ENCODE assay signal across 8 cellular contexts in the genomic region with DNA sequence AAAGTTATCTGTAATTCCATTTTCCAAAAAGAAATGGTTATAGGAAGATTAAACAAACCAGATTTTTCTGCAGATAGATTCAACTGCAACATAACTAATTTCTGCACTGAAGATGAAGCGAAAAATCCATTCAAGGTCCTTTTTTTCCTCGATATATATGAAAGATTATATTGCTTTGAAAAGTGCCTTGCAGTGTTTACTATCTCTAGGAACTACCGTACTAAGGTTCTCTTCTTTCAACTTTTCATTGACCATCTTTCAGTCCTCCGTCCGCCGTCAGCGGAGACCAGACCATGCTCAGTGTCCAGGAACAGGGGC. TPM values are rescaled to one million over a fixed set of nuclear protein-coding genes. Genes with fewer than 3 reads are reported as not detected.
DNase-seq lines count a peak whose midpoint lies in the region; ATAC-seq and TF ChIP-seq lines count a peak whose summit lies in the region.

No MANE protein-coding gene starts in this region.

- ATAC-seq in upper lobe of left lung (ENCODE audit: low FRiP score in 2 of 2) (no peak), HG03280 (IDR thresholded peaks at IDR 0.05; ENCODE audit: unreplicated experiment) (no peak)

- TF ChIP-seq POLR2A in upper lobe of left lung (IDR thresholded peaks at IDR 0.05), result no peak

- H3K36me3 Mint-ChIP-seq in activated naive CD4-positive, alpha-beta T cell treated with anti-CD3 and anti-CD28 coated beads, Interleukin-2, amount 50 U/mL, for 24 hours, result peaks cover 14% of the 10 kb centered on the region
- H3K36me3 Mint-ChIP-seq in brain, result peaks cover 48% of the 10 kb centered on the region

- H3K27me3 ChIP-seq in upper lobe of left lung, result no peaks in the 10 kb centered on the region

- no peaks in the 10 kb centered on the region for H3K9me3 ChIP-seq in upper lobe of left lung

- H3K27ac Mint-ChIP-seq in activated naive CD4-positive, alpha-beta T cell treated with anti-CD3 and anti-CD28 coated beads, Interleukin-2, amount 50 U/mL, for 24 hours, result peak overlapping the region; percentile 20
- peak overlapping the region; percentile 54 to 94 (median 79) for H3K27ac Mint-ChIP-seq in brain

- peaks cover 0 to 29% (median 6%) of the 10 kb centered on the region in 4 donors for H3K36me3 ChIP-seq in upper lobe of left lung

- DNase-seq in activated naive CD4-positive, alpha-beta T cell (lab: John Stamatoyannopoulos, UW), result no peak
- DNase-seq in medulla oblongata (ENCODE audit: extremely low spot score) (peak; percentile 42), upper lobe of left lung (no peak), NCI-H1105 (lab: John Stamatoyannopoulos, UW) (no peak), mesenteric fat pad (ENCODE audit: low spot score) (no peak)

- peaks cover 11% of the 10 kb centered on the region for H3K27me3 Mint-ChIP-seq in activated naive CD4-positive, alpha-beta T cell treated with anti-CD3 and anti-CD28 coated beads, Interleukin-2, amount 50 U/mL, for 24 hours
- H3K27me3 Mint-ChIP-seq in brain, result peaks cover 34% of the 10 kb centered on the region

- TF ChIP-seq CTCF in brain (conservative IDR thresholded peaks at IDR 0.05), result no peak
- no peak for TF ChIP-seq CTCF in upper lobe of left lung (IDR thresholded peaks at IDR 0.05)

- H3K4me1 Mint-ChIP-seq in activated naive CD4-positive, alpha-beta T cell treated with anti-CD3 and anti-CD28 coated beads, Interleukin-2, amount 50 U/mL, for 24 hours, result peaks cover 44% of the 10 kb centered on the region
- peaks cover 61% of the 10 kb centered on the region for H3K4me1 Mint-ChIP-seq in brain

- peak overlapping the region; percentile 80 to 90 (median 86) for H3K27ac ChIP-seq in upper lobe of left lung

- peaks cover 16 to 34% (median 29%) of the 10 kb centered on the region in 4 donors for H3K4me1 ChIP-seq in upper lobe of left lung

- no peak for TF ChIP-seq EP300 in upper lobe of left lung (IDR thresholded peaks at IDR 0.05)

- no peaks in the 10 kb centered on the region for H3K9me3 Mint-ChIP-seq in activated naive CD4-positive, alpha-beta T cell treated with anti-CD3 and anti-CD28 coated beads, Interleukin-2, amount 50 U/mL, for 24 hours
- H3K9me3 Mint-ChIP-seq in brain, result peaks cover 0 to 3% (median 0%) of the 10 kb centered on the region in 5 experiments

- peak overlapping the region; percentile 87 for H3K4me3 Mint-ChIP-seq in activated naive CD4-positive, alpha-beta T cell treated with anti-CD3 and anti-CD28 coated beads, Interleukin-2, amount 50 U/mL, for 24 hours
- H3K4me3 Mint-ChIP-seq in brain, result peak overlapping the region; percentile 87 to 91 (median 90)

- H3K4me3 ChIP-seq in upper lobe of left lung, result peak overlapping the region; percentile 67 to 87 (median 74)

- 2 to 3% methylated on average over 7 of the region's 7 CpGs for WGBS in upper lobe of left lung, 2 donors

RNA-seq across cellular contexts. Expression of a gene that starts 0.5 kb away (rescaled TPM):
- 8.6 TPM for polyA plus RNA-seq in brain (ENCODE audit: insufficient read depth, low read depth, low replicate concordance)
- 10 to 100 TPM in 5 of 6 donors, 1 to 10 TPM in 1; 9.1 to 27.3 (median 17.1) TPM for total RNA-seq in upper lobe of left lung
- 16.3 TPM for total RNA-seq in mesenteric fat pad
